2 cellular contexts compared by ENCODE assay signal in the genomic region with DNA sequence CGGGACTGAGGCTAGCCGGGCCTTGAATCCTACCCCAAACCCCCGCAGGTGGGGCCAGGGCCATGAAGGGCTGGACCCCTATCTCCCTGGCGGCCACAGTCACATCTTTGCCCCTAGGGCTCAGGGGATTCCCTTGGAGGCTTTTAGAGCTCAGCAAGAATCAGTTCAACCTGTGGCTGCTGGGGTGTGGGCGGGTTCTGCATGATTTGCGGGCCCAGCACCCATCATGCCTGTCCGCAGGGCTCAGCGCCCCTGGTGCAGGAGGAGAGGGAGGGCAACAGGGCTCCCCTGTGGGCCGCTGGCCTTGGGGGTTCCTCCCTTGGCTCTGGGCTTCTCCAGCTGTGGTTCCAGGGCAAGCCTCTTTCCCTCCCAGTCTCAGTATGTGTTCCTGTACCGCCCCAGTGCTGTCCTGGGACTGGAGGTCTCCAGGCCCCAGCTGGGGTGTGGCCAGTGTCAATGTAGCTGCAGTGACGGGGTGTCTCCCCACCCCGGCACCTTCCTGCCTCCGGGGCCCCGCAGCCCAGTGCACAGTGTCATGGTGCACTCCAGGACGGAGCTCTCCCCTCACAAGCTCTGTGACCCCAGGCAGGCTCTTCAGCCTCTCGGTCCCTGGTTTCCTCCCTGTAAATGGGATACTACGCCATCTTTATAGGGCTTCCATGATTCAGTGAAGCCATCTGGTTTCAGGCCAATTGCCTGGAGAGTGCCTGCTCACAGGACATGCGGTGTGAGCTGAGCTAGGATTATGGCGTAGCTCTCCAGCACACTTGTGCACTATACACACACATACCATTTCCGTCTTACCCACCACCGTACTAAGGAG.
TF ChIP-seq lines count a peak whose summit lies in the region.

No MANE protein-coding gene starts in this region.

TF ChIP-seq in SK-N-SH, 30 proteins besides CTCF, POLR2A, EP300 and RAD21 (continued from another document):
- TF ChIP-seq GABPA (IDR thresholded peaks at IDR 0.05; ENCODE audit: low read depth), result no peak
- no peak for TF ChIP-seq JUND (IDR thresholded peaks at IDR 0.05)
- TF ChIP-seq CHD2 (IDR thresholded peaks at IDR 0.05; ENCODE audit: low read length, partially characterized antibody), result no peak
- TF ChIP-seq TCF12 (IDR thresholded peaks at IDR 0.05), result no peak
- TF ChIP-seq, protein P1, sequence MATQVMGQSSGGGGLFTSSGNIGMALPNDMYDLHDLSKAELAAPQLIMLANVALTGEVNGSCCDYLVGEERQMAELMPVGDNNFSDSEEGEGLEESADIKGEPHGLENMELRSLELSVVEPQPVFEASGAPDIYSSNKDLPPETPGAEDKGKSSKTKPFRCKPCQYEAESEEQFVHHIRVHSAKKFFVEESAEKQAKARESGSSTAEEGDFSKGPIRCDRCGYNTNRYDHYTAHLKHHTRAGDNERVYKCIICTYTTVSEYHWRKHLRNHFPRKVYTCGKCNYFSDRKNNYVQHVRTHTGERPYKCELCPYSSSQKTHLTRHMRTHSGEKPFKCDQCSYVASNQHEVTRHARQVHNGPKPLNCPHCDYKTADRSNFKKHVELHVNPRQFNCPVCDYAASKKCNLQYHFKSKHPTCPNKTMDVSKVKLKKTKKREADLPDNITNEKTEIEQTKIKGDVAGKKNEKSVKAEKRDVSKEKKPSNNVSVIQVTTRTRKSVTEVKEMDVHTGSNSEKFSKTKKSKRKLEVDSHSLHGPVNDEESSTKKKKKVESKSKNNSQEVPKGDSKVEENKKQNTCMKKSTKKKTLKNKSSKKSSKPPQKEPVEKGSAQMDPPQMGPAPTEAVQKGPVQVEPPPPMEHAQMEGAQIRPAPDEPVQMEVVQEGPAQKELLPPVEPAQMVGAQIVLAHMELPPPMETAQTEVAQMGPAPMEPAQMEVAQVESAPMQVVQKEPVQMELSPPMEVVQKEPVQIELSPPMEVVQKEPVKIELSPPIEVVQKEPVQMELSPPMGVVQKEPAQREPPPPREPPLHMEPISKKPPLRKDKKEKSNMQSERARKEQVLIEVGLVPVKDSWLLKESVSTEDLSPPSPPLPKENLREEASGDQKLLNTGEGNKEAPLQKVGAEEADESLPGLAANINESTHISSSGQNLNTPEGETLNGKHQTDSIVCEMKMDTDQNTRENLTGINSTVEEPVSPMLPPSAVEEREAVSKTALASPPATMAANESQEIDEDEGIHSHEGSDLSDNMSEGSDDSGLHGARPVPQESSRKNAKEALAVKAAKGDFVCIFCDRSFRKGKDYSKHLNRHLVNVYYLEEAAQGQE (IDR thresholded peaks at IDR 0.05; ENCODE audit: low read depth, low read length), result no peak
- no peak for TF ChIP-seq ELF1 (IDR thresholded peaks at IDR 0.05)
- TF ChIP-seq, protein P2, sequence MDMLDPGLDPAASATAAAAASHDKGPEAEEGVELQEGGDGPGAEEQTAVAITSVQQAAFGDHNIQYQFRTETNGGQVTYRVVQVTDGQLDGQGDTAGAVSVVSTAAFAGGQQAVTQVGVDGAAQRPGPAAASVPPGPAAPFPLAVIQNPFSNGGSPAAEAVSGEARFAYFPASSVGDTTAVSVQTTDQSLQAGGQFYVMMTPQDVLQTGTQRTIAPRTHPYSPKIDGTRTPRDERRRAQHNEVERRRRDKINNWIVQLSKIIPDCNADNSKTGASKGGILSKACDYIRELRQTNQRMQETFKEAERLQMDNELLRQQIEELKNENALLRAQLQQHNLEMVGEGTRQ (IDR thresholded peaks at IDR 0.05; ENCODE audit: borderline replicate concordance, low read depth, low read length), result no peak

TF ChIP-seq in SK-N-SH treated with all-trans-retinoic acid at 6 μM for 48 hours, 23 proteins besides CTCF, POLR2A, EP300 and RAD21:
- TF ChIP-seq, protein P3, sequence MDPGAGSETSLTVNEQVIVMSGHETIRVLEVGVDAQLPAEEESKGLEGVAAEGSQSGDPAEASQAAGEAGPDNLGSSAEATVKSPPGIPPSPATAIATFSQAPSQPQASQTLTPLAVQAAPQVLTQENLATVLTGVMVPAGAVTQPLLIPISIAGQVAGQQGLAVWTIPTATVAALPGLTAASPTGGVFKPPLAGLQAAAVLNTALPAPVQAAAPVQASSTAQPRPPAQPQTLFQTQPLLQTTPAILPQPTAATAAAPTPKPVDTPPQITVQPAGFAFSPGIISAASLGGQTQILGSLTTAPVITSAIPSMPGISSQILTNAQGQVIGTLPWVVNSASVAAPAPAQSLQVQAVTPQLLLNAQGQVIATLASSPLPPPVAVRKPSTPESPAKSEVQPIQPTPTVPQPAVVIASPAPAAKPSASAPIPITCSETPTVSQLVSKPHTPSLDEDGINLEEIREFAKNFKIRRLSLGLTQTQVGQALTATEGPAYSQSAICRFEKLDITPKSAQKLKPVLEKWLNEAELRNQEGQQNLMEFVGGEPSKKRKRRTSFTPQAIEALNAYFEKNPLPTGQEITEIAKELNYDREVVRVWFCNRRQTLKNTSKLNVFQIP (CRISPR knock-in tag; IDR thresholded peaks at IDR 0.05; ENCODE audit: borderline replicate concordance, low read depth), result no peak
- TF ChIP-seq ZNF8 (CRISPR knock-in tag; IDR thresholded peaks at IDR 0.05) (no peak), TCF4 (CRISPR knock-in tag; IDR thresholded peaks at IDR 0.05; ENCODE audit: borderline replicate concordance) (no peak), TOX (CRISPR knock-in tag; IDR thresholded peaks at IDR 0.05; ENCODE audit: borderline replicate concordance) (no peak), BACH2 (CRISPR knock-in tag; IDR thresholded peaks at IDR 0.05; ENCODE audit: borderline replicate concordance) (no peak), ARNTL (CRISPR knock-in tag; IDR thresholded peaks at IDR 0.05; ENCODE audit: borderline replicate concordance, low read depth) (no peak), ZC3H10 (CRISPR knock-in tag; IDR thresholded peaks at IDR 0.05) (no peak), CSDC2 (CRISPR knock-in tag; IDR thresholded peaks at IDR 0.05) (no peak), SNAI2 (CRISPR knock-in tag; IDR thresholded peaks at IDR 0.05) (no peak), ESRRG (CRISPR knock-in tag; IDR thresholded peaks at IDR 0.05) (no peak), GLIS3 (CRISPR knock-in tag; IDR thresholded peaks at IDR 0.05) (no peak)
- TF ChIP-seq, protein P4, sequence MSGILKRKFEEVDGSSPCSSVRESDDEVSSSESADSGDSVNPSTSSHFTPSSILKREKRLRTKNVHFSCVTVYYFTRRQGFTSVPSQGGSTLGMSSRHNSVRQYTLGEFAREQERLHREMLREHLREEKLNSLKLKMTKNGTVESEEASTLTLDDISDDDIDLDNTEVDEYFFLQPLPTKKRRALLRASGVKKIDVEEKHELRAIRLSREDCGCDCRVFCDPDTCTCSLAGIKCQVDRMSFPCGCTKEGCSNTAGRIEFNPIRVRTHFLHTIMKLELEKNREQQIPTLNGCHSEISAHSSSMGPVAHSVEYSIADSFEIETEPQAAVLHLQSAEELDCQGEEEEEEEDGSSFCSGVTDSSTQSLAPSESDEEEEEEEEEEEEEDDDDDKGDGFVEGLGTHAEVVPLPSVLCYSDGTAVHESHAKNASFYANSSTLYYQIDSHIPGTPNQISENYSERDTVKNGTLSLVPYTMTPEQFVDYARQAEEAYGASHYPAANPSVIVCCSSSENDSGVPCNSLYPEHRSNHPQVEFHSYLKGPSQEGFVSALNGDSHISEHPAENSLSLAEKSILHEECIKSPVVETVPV (CRISPR knock-in tag; IDR thresholded peaks at IDR 0.05), result no peak
- TF ChIP-seq, protein P5, sequence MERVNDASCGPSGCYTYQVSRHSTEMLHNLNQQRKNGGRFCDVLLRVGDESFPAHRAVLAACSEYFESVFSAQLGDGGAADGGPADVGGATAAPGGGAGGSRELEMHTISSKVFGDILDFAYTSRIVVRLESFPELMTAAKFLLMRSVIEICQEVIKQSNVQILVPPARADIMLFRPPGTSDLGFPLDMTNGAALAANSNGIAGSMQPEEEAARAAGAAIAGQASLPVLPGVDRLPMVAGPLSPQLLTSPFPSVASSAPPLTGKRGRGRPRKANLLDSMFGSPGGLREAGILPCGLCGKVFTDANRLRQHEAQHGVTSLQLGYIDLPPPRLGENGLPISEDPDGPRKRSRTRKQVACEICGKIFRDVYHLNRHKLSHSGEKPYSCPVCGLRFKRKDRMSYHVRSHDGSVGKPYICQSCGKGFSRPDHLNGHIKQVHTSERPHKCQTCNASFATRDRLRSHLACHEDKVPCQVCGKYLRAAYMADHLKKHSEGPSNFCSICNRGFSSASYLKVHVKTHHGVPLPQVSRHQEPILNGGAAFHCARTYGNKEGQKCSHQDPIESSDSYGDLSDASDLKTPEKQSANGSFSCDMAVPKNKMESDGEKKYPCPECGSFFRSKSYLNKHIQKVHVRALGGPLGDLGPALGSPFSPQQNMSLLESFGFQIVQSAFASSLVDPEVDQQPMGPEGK (CRISPR knock-in tag; IDR thresholded peaks at IDR 0.05; ENCODE audit: borderline replicate concordance), result no peak
